Comparison of ENCODE assay signal across 1 cellular context in the genomic region with DNA sequence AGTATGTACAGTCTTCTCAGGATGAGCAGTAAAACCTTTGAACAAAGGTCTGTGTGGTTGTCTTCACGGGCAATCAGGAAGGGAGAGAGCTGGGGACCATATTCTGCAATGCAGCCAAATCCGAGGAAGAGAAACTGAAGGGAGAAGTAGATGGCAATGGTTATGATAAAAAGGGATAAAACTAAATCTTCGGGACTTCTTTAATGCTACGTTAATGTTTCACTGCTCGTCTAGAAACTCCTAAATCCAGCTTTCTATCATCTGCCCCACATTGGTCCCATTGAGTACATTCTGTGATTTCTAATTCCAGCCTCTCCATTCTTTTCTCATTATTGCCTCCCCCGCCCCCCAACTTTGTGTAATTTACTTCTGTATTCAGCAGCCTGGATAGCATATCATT.
TF ChIP-seq lines count a peak whose summit lies in the region.

No MANE protein-coding gene starts in this region.

TF ChIP-seq in WTC11, 78 proteins besides CTCF, POLR2A, EP300 and RAD21 (continued from another document):
- TF ChIP-seq, protein P1, sequence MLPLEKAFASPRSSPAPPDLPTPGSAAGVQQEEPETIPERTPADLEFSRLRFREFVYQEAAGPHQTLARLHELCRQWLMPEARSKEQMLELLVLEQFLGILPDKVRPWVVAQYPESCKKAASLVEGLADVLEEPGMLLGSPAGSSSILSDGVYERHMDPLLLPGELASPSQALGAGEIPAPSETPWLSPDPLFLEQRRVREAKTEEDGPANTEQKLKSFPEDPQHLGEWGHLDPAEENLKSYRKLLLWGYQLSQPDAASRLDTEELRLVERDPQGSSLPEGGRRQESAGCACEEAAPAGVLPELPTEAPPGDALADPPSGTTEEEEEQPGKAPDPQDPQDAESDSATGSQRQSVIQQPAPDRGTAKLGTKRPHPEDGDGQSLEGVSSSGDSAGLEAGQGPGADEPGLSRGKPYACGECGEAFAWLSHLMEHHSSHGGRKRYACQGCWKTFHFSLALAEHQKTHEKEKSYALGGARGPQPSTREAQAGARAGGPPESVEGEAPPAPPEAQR (CRISPR knock-in tag; IDR thresholded peaks at IDR 0.05), result no peak
- TF ChIP-seq, protein P2, sequence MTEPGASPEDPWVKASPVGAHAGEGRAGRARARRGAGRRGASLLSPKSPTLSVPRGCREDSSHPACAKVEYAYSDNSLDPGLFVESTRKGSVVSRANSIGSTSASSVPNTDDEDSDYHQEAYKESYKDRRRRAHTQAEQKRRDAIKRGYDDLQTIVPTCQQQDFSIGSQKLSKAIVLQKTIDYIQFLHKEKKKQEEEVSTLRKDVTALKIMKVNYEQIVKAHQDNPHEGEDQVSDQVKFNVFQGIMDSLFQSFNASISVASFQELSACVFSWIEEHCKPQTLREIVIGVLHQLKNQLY (CRISPR knock-in tag; IDR thresholded peaks at IDR 0.05), result no peak
- TF ChIP-seq, protein P3, sequence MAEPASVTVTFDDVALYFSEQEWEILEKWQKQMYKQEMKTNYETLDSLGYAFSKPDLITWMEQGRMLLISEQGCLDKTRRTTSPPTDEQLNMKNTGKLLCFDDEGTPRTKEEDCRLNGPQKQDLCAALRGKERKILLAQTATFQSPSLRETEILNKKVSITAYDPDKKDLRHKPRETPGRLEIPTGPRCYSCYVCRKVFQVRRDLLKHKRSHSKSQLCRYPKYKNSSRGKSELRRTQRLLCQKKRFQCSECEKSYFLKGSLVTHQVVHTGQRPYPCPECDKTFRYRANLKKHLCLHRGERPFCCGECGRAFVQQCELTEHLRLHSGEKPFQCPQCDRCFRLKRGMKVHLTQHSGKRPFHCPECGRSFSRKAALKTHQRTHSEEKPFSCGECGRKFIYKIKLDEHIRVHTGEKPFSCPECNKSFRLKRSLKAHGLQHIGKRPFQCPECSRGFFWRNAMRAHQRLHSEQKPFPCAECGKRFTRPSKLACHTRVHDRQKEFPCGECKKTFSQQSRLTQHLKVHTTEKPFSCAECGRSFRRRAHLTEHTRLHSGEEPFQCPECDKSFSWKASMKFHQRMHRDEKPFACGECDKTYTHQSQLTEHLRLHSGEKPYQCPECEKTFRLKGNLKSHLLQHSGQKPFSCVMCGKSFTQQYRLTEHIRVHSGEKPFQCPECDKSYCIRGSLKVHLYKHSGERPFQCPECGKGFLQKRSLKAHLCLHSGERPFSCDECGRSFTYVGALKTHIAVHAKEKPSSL (CRISPR knock-in tag; conservative IDR thresholded peaks at IDR 0.05), result no peak
- no peak for TF ChIP-seq ZNF138 (CRISPR knock-in tag; conservative IDR thresholded peaks at IDR 0.05)
- TF ChIP-seq, protein P4, sequence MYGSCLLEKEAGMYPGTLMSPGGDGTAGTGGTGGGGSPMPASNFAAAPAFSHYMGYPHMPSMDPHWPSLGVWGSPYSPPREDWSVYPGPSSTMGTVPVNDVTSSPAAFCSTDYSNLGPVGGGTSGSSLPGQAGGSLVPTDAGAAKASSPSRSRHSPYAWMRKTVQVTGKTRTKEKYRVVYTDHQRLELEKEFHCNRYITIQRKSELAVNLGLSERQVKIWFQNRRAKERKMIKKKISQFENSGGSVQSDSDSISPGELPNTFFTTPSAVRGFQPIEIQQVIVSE (CRISPR knock-in tag; IDR thresholded peaks at IDR 0.05; ENCODE audit: borderline replicate concordance), result no peak
- TF ChIP-seq, protein P5, sequence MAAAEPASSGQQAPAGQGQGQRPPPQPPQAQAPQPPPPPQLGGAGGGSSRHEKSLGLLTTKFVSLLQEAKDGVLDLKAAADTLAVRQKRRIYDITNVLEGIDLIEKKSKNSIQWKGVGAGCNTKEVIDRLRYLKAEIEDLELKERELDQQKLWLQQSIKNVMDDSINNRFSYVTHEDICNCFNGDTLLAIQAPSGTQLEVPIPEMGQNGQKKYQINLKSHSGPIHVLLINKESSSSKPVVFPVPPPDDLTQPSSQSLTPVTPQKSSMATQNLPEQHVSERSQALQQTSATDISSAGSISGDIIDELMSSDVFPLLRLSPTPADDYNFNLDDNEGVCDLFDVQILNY (CRISPR knock-in tag; IDR thresholded peaks at IDR 0.05), result no peak
- TF ChIP-seq SOX15 (CRISPR knock-in tag; IDR thresholded peaks at IDR 0.05), result no peak
- no peak for TF ChIP-seq CREM (CRISPR knock-in tag; IDR thresholded peaks at IDR 0.05)
- no peak for TF ChIP-seq SP1 (CRISPR knock-in tag; conservative IDR thresholded peaks at IDR 0.05)
- TF ChIP-seq FOXP4 (CRISPR knock-in tag; IDR thresholded peaks at IDR 0.05), result no peak
- TF ChIP-seq, protein P6, sequence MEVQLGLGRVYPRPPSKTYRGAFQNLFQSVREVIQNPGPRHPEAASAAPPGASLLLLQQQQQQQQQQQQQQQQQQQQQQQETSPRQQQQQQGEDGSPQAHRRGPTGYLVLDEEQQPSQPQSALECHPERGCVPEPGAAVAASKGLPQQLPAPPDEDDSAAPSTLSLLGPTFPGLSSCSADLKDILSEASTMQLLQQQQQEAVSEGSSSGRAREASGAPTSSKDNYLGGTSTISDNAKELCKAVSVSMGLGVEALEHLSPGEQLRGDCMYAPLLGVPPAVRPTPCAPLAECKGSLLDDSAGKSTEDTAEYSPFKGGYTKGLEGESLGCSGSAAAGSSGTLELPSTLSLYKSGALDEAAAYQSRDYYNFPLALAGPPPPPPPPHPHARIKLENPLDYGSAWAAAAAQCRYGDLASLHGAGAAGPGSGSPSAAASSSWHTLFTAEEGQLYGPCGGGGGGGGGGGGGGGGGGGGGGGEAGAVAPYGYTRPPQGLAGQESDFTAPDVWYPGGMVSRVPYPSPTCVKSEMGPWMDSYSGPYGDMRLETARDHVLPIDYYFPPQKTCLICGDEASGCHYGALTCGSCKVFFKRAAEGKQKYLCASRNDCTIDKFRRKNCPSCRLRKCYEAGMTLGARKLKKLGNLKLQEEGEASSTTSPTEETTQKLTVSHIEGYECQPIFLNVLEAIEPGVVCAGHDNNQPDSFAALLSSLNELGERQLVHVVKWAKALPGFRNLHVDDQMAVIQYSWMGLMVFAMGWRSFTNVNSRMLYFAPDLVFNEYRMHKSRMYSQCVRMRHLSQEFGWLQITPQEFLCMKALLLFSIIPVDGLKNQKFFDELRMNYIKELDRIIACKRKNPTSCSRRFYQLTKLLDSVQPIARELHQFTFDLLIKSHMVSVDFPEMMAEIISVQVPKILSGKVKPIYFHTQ (CRISPR knock-in tag; IDR thresholded peaks at IDR 0.05), result no peak
- no peak for TF ChIP-seq NR1H2 (CRISPR knock-in tag; IDR thresholded peaks at IDR 0.05)
- no peak for TF ChIP-seq ZBTB21 (CRISPR knock-in tag; IDR thresholded peaks at IDR 0.05; ENCODE audit: borderline replicate concordance)
- TF ChIP-seq JUN (CRISPR knock-in tag; IDR thresholded peaks at IDR 0.05), result no peak
- no peak for TF ChIP-seq JAZF1 (CRISPR knock-in tag; IDR thresholded peaks at IDR 0.05)
- no peak for TF ChIP-seq GRHL2 (CRISPR knock-in tag; IDR thresholded peaks at IDR 0.05; ENCODE audit: insufficient replicate concordance, severe bottlenecking)
- TF ChIP-seq, protein P7, sequence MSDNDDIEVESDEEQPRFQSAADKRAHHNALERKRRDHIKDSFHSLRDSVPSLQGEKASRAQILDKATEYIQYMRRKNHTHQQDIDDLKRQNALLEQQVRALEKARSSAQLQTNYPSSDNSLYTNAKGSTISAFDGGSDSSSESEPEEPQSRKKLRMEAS (CRISPR knock-in tag; IDR thresholded peaks at IDR 0.05), result no peak
